Comparison of ENCODE assay signal across 10 cellular contexts in genomic region chr9:116163293-116164055, GRCh38. TPM values are rescaled to one million over a fixed set of nuclear protein-coding genes. Genes with fewer than 3 reads are reported as not detected.
DNase-seq lines count a peak whose midpoint lies in the region; ATAC-seq and TF ChIP-seq lines count a peak whose summit lies in the region.
"Had no signal": no experiment of that assay in that cellular context is flagged by ENCODE, and none has a peak within 500 bp of the region (broad histone marks: within the 10 kb centered on the region; RNA-seq: fewer than 3 reads in every experiment).

No MANE protein-coding gene starts in this region.

- TF ChIP-seq CTCF in MM.1S (IDR thresholded peaks at IDR 0.05; ENCODE audit: low read length), result peak; percentile 54
- peak; percentile 23 for TF ChIP-seq CTCF in colonic mucosa (IDR thresholded peaks at IDR 0.05)
- TF ChIP-seq CTCF in osteocyte (IDR thresholded peaks at IDR 0.05), result peak; percentile 46
- TF ChIP-seq CTCF in lower leg skin (IDR thresholded peaks at IDR 0.05), result no peak
- peak in 1 of 4 experiments; percentile 21 for TF ChIP-seq CTCF in gastroesophageal sphincter (IDR thresholded peaks at IDR 0.05)

- DNase-seq in DMS 273 (lab: John Stamatoyannopoulos, UW; ENCODE audit: unreplicated experiment), result peak; percentile 36
- no peak for DNase-seq in DMS 273 treated with DMSO at 0.1 percent for 48 hours (lab: John Stamatoyannopoulos, UW)
- DNase-seq in MM.1S, result peak; percentile 26
- DNase-seq in colonic mucosa, result no peak
- DNase-seq in osteocyte (ENCODE audit: extremely low spot score, unreplicated experiment), result no peak
- DNase-seq in lower leg skin (ENCODE audit: low spot score in 2 of 2), result no peak
- DNase-seq: aorta had no signal

- H3K9me3 Mint-ChIP-seq in osteocyte (ENCODE audit: unreplicated experiment), result peaks cover 5% of the 10 kb centered on the region

- intact Hi-C loops in colonic mucosa (cut with DNase I), result loop anchor here (10.0 kb wide), 1 partner anchor 321 kb away; no protein-coding TSS in a partner anchor
- intact Hi-C loops in lower leg skin (cut with DNase I; ENCODE audit: low total_unique reads), result no loop called here

- no peaks in the 10 kb centered on the region for H3K9me2 ChIP-seq in MM.1S (replicated peaks; ENCODE audit: insufficient read depth, low read length)

- no peaks in the 10 kb centered on the region for H3F3A ChIP-seq in MM.1S (ENCODE audit: insufficient read depth, low read length)

- no peak overlapping the region for H3K9ac ChIP-seq in MM.1S (ENCODE audit: low read length)
- H3K9ac ChIP-seq in colonic mucosa (ENCODE audit: low read depth in 2 of 2, low read length in 2 of 2), result no peak overlapping the region

- H3K27ac ChIP-seq in MM.1S (ENCODE audit: low read length) (no peak overlapping the region), colonic mucosa (no peak overlapping the region), gastroesophageal sphincter (no peak overlapping the region)

- peaks cover 48% of the 10 kb centered on the region for H3K36me3 Mint-ChIP-seq in osteocyte (ENCODE audit: unreplicated experiment)

- H3K4me1 ChIP-seq in MM.1S (ENCODE audit: low read length) (no peaks in the 10 kb centered on the region), colonic mucosa (no peaks in the 10 kb centered on the region), gastroesophageal sphincter (no peaks in the 10 kb centered on the region)

- no peak overlapping the region for H3K4me3 ChIP-seq in MM.1S (ENCODE audit: low read length)
- H3K4me3 ChIP-seq in colonic mucosa, result no peak overlapping the region
- no peak overlapping the region for H3K4me3 ChIP-seq in lower leg skin (ENCODE audit: low read depth, poor library complexity, severe bottlenecking)
- no peak overlapping the region for H3K4me3 ChIP-seq in gastroesophageal sphincter

- H3K4me2 ChIP-seq in MM.1S (ENCODE audit: low read depth, low read length), result no peak overlapping the region

- H3K4me1 Mint-ChIP-seq in osteocyte (ENCODE audit: unreplicated experiment), result peaks cover 77% of the 10 kb centered on the region

- H3K27me3 ChIP-seq in MM.1S (replicated peaks; ENCODE audit: insufficient read depth, low read length) (no peaks in the 10 kb centered on the region), colonic mucosa (no peaks in the 10 kb centered on the region), gastroesophageal sphincter (peaks cover 17% of the 10 kb centered on the region)

- no peak overlapping the region for H2AFZ ChIP-seq in MM.1S (ENCODE audit: low read length)

- H3K79me2 ChIP-seq in MM.1S (ENCODE audit: low read length), result no peaks in the 10 kb centered on the region

- H4K20me1 ChIP-seq in MM.1S (ENCODE audit: insufficient read depth, low read length), result no peaks in the 10 kb centered on the region

- peak overlapping the region; percentile 75 for H3K27ac Mint-ChIP-seq in osteocyte (ENCODE audit: unreplicated experiment)

- no peak overlapping the region for H3K4me3 Mint-ChIP-seq in osteocyte (ENCODE audit: unreplicated experiment)

- no peaks in the 10 kb centered on the region for H3K27me3 Mint-ChIP-seq in osteocyte (ENCODE audit: unreplicated experiment)

- ATAC-seq in gastroesophageal sphincter, result no peak
- no peak for ATAC-seq in HG02610 (IDR thresholded peaks at IDR 0.05; ENCODE audit: unreplicated experiment)

- TF ChIP-seq EP300 in gastroesophageal sphincter (IDR thresholded peaks at IDR 0.05), result no peak

- no peak for TF ChIP-seq POLR2A in lower leg skin (IDR thresholded peaks at IDR 0.05)
- no peak for TF ChIP-seq POLR2A in gastroesophageal sphincter (IDR thresholded peaks at IDR 0.05)

- no peaks in the 10 kb centered on the region for H3K36me3 ChIP-seq in MM.1S (replicated peaks; ENCODE audit: insufficient read depth, low read length)
- H3K36me3 ChIP-seq in colonic mucosa, result no peaks in the 10 kb centered on the region
- H3K36me3 ChIP-seq in gastroesophageal sphincter, result no peaks in the 10 kb centered on the region

- no peaks in the 10 kb centered on the region for H3K9me3 ChIP-seq in MM.1S (replicated peaks; ENCODE audit: insufficient read depth, low read length)
- no peaks in the 10 kb centered on the region for H3K9me3 ChIP-seq in colonic mucosa
- no peaks in the 10 kb centered on the region for H3K9me3 ChIP-seq in gastroesophageal sphincter

- WGBS in lower leg skin, 2 donors, result 91 to 93% methylated on average over 2 of the region's 2 CpGs
- WGBS in gastroesophageal sphincter (ENCODE audit: low coverage in 1 of 2), 2 donors, result 86 to 100% methylated on average over 1 to 2 of the region's 2 CpGs

RNA-seq across cellular contexts. Expression of gene PAPPA, which starts 9.9 kb away (rescaled TPM):
- total RNA-seq in colonic mucosa (1 to 10 TPM in 1 of 2 donors, under 1 TPM in 1; 0.99 to 1.2 TPM), osteocyte (214 and 229 TPM in 2 replicates), lower leg skin (1 to 10 TPM in 3 of 4 donors, under 1 TPM in 1; 0.64 to 2.2 (median 1.9) TPM), gastroesophageal sphincter (1 to 10 TPM; 1.9 to 5.7 (median 3.2) TPM)
- total RNA-seq: A172 had no signal

Comparison
In these comparisons a context has a peak if more than half of its experiments do, and no peak if none do; other contexts are left out.
1. DNase-seq: peak in DMS 273 (single experiment) and MM.1S (single experiment); none in DMS 273 treated with DMSO at 0.1 percent for 48 hours (single experiment), colonic mucosa (single experiment), osteocyte (single experiment) and lower leg skin (0 of 2).
2. CTCF ChIP-seq: peak in MM.1S (single experiment), colonic mucosa (single experiment) and osteocyte (single experiment); none in lower leg skin (0 of 3).
3. RNA of gene PAPPA, which starts 9.9 kb away (total RNA-seq): 214 to 229 TPM in osteocyte; 1.9 to 5.7 TPM in gastroesophageal sphincter, 0.64 to 2.2 TPM in lower leg skin and 0.99 to 1.2 TPM in colonic mucosa; every median in the first group is over 10 times any median in the second.